In genomic region chr4:119040711-119041185, GRCh38 we compare ENCODE assay signal across 10 cellular contexts.
DNase-seq lines count a peak whose midpoint lies in the region; ATAC-seq, FAIRE-seq and TF ChIP-seq lines count a peak whose summit lies in the region.
"Had no signal": no experiment of that assay in that cellular context is flagged by ENCODE, and none has a peak within 500 bp of the region (broad histone marks: within the 10 kb centered on the region; RNA-seq: fewer than 3 reads in every experiment).

No MANE protein-coding gene starts in this region.

- no peak overlapping the region for H3K27ac Mint-ChIP-seq in nephron progenitor cell

- no peak overlapping the region for H3K4me3 ChIP-seq in mammary epithelial cell (replicated peaks in 1 of 3; ENCODE audit: insufficient read depth in 1 of 3, low read depth in 2 of 3, low read length in 3 of 3)
- H3K4me3 ChIP-seq in spleen, result no peak overlapping the region

- no peak for DNase-seq in GM12892 (ENCODE audit: insufficient read length)
- DNase-seq in mammary epithelial cell, result peak; percentile 83
- DNase-seq in iPS-NIHi7 (ENCODE audit: extremely low spot score), result peak; percentile 29
- no peak for DNase-seq in spleen
- DNase-seq in GOT3 (lab: John Stamatoyannopoulos, UW), result no peak
- DNase-seq in anterior cingulate cortex (lab: John Stamatoyannopoulos, UW), result no peak
- no peak for DNase-seq in nephron progenitor cell
- DNase-seq: NCI-H187 had no signal

- no peak for ATAC-seq in GM21576 (IDR thresholded peaks at IDR 0.05; ENCODE audit: unreplicated experiment)

- TF ChIP-seq POLR2A in GM12892 (IDR thresholded peaks at IDR 0.05; ENCODE audit: low read depth, low read length), result no peak
- no peak for TF ChIP-seq POLR2A in spleen (IDR thresholded peaks at IDR 0.05)

- peaks cover 36% of the 10 kb centered on the region for H3K4me1 Mint-ChIP-seq in nephron progenitor cell

- H3K4me3 Mint-ChIP-seq in nephron progenitor cell, result no peak overlapping the region

- in situ Hi-C loops in mammary epithelial cell (cut with MboI; ENCODE audit: low sequenced_read_pairs in 2 of 2), result no loop called here

- FAIRE-seq in GM12892 (lab: Jason Lieb, UNC), result peak; percentile 51

- H3K27me3 ChIP-seq in mammary epithelial cell (ENCODE audit: insufficient read depth, low read length) (no peaks in the 10 kb centered on the region), spleen (replicated peaks in 1 of 7) (no peaks in the 10 kb centered on the region)

- no peaks in the 10 kb centered on the region for H3K9me3 Mint-ChIP-seq in nephron progenitor cell

- CTCF ChIA-PET in mammary epithelial cell (lab: Charles Lee; ENCODE audit: low non-redundant PET), result interaction anchor here (0.6 to 1.1 kb wide), 5 partner anchors 51 to 173 kb away, joined by 3 to 5 read pairs (median 4); partner anchors contain the start of gene USP53

- H3K4me2 ChIP-seq in mammary epithelial cell (ENCODE audit: insufficient read depth, low read depth, low read length), result peak overlapping the region; percentile 60

- BruUV-seq in mammary epithelial cell (replicated peaks; lab: Mats Ljungman, UMichigan), result TSS peak; percentile 72

- H4K20me1 ChIP-seq in mammary epithelial cell (ENCODE audit: insufficient read depth, low read length), result no peaks in the 10 kb centered on the region

- no peaks in the 10 kb centered on the region for H3K27me3 Mint-ChIP-seq in nephron progenitor cell (ENCODE audit: low read depth, poor library complexity)

- peak overlapping the region; percentile 91 for H2AFZ ChIP-seq in mammary epithelial cell (ENCODE audit: low read depth, low read length)

- 42% methylated on average over 2 of the region's 2 CpGs for WGBS in mammary epithelial cell (ENCODE audit: low coverage, missing lambda C conversion rate)
- 49 to 96% (median 80%) methylated on average over 2 of the region's 2 CpGs for WGBS in spleen, 5 donors

- H3K9ac ChIP-seq in mammary epithelial cell (ENCODE audit: insufficient read depth, low read length), result peak overlapping the region; percentile 46

- TF ChIP-seq CTCF in mammary epithelial cell (conservative IDR thresholded peaks at IDR 0.05 in 1 of 2, IDR thresholded peaks at IDR 0.05 in 1 of 2; ENCODE audit: extremely low read depth in 1 of 2, insufficient read depth in 1 of 2, low read depth in 1 of 2, low read length in 2 of 2) (no peak), spleen (IDR thresholded peaks at IDR 0.05 in 8 of 11, conservative IDR thresholded peaks at IDR 0.05 in 3 of 11) (no peak), nephron progenitor cell (IDR thresholded peaks at IDR 0.05) (no peak)

- H3K36me3 ChIP-seq in mammary epithelial cell (ENCODE audit: insufficient read depth, low read length), result no peaks in the 10 kb centered on the region
- no peaks in the 10 kb centered on the region for H3K36me3 ChIP-seq in spleen

- H3K4me1 ChIP-seq in mammary epithelial cell (ENCODE audit: insufficient read depth, low read length) (peaks cover 26% of the 10 kb centered on the region), spleen (peaks cover 0 to 25% (median 11%) of the 10 kb centered on the region in 6 donors)

- dilution Hi-C loops in mammary epithelial cell (cut with HindIII; ENCODE audit: low sequenced_read_pairs), result no loop called here

- H3K9me3 ChIP-seq in mammary epithelial cell (replicated peaks; ENCODE audit: insufficient read depth, low read length), result no peaks in the 10 kb centered on the region
- no peaks in the 10 kb centered on the region for H3K9me3 ChIP-seq in spleen

- H3K79me2 ChIP-seq in mammary epithelial cell (ENCODE audit: insufficient read depth, low read length), result no peaks in the 10 kb centered on the region

- H3K27ac ChIP-seq in mammary epithelial cell (ENCODE audit: insufficient read depth, low read depth, low read length) (peak overlapping the region; percentile 55), spleen (peak overlapping the region in 7 of 8 donors; percentile 9 to 64 (median 34))
- H3K27ac ChIP-seq: VCaP had no signal

- intact Hi-C loops in mammary epithelial cell (cut with micrococcal nuclease), result loop anchor here (5.0 kb wide), 1 partner anchor 62 kb away; no protein-coding TSS in a partner anchor
- intact Hi-C loops in spleen (cut with DNase I; ENCODE audit: low total_unique reads), result loop anchor here (5.0 to 10.0 kb wide), 2 partner anchors 174 to 242 kb away; partner anchors contain the start of gene USP53

- no peaks in the 10 kb centered on the region for H3K36me3 Mint-ChIP-seq in nephron progenitor cell (ENCODE audit: low read depth)

Comparison
In these comparisons a context has a peak if more than half of its experiments do, and no peak if none do; other contexts are left out.
1. DNase-seq: peak in mammary epithelial cell (single experiment) and iPS-NIHi7 (single experiment); none in GM12892 (single experiment), spleen (single experiment), GOT3 (single experiment), anterior cingulate cortex (0 of 58) and nephron progenitor cell (single experiment).